Comparison of ENCODE assay signal across 2 cellular contexts in the genomic region with DNA sequence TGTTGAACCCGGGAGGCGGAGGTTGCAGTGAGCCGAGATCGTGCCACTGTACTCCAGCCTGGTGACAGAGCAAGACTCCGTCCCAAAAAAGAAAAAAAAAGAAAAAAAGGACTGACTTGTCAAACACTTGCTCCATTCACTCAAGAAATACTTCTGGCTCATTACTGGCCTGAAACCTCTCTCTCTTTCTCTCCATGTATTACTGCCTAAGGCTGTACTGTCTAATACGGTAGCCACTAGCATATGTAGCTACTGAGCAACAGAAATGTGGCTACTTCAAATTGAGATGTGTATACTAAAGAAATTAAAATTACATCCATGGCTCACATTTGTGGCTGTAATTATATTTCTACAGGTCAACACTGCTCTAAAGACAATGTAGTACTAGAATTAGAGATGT.
TF ChIP-seq lines count a peak whose summit lies in the region.

No MANE protein-coding gene starts in this region.

TF ChIP-seq in A549, 52 proteins besides CTCF, POLR2A, EP300 and RAD21:
- no peak for TF ChIP-seq TFCP2L1 (CRISPR knock-in tag; IDR thresholded peaks at IDR 0.05)
- TF ChIP-seq CHD4 (IDR thresholded peaks at IDR 0.05; ENCODE audit: borderline replicate concordance): no peak
- TF ChIP-seq CBX8 (IDR thresholded peaks at IDR 0.05): no peak
- TF ChIP-seq, protein P1, sequence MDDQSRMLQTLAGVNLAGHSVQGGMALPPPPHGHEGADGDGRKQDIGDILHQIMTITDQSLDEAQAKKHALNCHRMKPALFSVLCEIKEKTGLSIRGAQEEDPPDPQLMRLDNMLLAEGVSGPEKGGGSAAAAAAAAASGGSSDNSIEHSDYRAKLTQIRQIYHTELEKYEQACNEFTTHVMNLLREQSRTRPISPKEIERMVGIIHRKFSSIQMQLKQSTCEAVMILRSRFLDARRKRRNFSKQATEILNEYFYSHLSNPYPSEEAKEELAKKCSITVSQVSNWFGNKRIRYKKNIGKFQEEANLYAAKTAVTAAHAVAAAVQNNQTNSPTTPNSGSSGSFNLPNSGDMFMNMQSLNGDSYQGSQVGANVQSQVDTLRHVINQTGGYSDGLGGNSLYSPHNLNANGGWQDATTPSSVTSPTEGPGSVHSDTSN (IDR thresholded peaks at IDR 0.05): no peak
- TF ChIP-seq ESRRA (IDR thresholded peaks at IDR 0.05; ENCODE audit: borderline replicate concordance, low read length): no peak
- TF ChIP-seq RARB (CRISPR knock-in tag; IDR thresholded peaks at IDR 0.05): no peak
- TF ChIP-seq FOSB (CRISPR knock-in tag; IDR thresholded peaks at IDR 0.05): no peak
- TF ChIP-seq MYC (IDR thresholded peaks at IDR 0.05; ENCODE audit: borderline replicate concordance, low read length): no peak
- no peak for TF ChIP-seq NPAS2 (CRISPR knock-in tag; IDR thresholded peaks at IDR 0.05; ENCODE audit: borderline replicate concordance)

TF ChIP-seq in IMR-90, 13 proteins besides CTCF, POLR2A, EP300 and RAD21:
- TF ChIP-seq FOS (IDR thresholded peaks at IDR 0.05; ENCODE audit: low read depth, low read length) (no peak), RCOR1 (IDR thresholded peaks at IDR 0.05; ENCODE audit: insufficient replicate concordance, low read length) (no peak), SMC3 (IDR thresholded peaks at IDR 0.05; ENCODE audit: low read depth, low read length) (no peak), MAZ (IDR thresholded peaks at IDR 0.05; ENCODE audit: borderline replicate concordance, low read depth, low read length) (no peak), MAFK (IDR thresholded peaks at IDR 0.05; ENCODE audit: low read depth, low read length) (no peak), CEBPB (IDR thresholded peaks at IDR 0.05; ENCODE audit: low read depth, low read length) (no peak), MXI1 (IDR thresholded peaks at IDR 0.05; ENCODE audit: borderline replicate concordance, low read depth, low read length) (no peak), CHD1 (IDR thresholded peaks at IDR 0.05; ENCODE audit: low read depth, low read length) (no peak), NFE2L2 (IDR thresholded peaks at IDR 0.05; ENCODE audit: low read depth, low read length) (no peak), BHLHE40 (IDR thresholded peaks at IDR 0.05; ENCODE audit: low read depth, low read length) (no peak), RFX5 (IDR thresholded peaks at IDR 0.05; ENCODE audit: low read depth, low read length) (no peak)
- TF ChIP-seq, protein P2, sequence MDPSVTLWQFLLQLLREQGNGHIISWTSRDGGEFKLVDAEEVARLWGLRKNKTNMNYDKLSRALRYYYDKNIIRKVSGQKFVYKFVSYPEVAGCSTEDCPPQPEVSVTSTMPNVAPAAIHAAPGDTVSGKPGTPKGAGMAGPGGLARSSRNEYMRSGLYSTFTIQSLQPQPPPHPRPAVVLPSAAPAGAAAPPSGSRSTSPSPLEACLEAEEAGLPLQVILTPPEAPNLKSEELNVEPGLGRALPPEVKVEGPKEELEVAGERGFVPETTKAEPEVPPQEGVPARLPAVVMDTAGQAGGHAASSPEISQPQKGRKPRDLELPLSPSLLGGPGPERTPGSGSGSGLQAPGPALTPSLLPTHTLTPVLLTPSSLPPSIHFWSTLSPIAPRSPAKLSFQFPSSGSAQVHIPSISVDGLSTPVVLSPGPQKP (IDR thresholded peaks at IDR 0.05; ENCODE audit: borderline replicate concordance, low read depth, low read length): no peak
- TF ChIP-seq, protein P3, sequence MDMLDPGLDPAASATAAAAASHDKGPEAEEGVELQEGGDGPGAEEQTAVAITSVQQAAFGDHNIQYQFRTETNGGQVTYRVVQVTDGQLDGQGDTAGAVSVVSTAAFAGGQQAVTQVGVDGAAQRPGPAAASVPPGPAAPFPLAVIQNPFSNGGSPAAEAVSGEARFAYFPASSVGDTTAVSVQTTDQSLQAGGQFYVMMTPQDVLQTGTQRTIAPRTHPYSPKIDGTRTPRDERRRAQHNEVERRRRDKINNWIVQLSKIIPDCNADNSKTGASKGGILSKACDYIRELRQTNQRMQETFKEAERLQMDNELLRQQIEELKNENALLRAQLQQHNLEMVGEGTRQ (IDR thresholded peaks at IDR 0.05; ENCODE audit: low read depth, low read length): no peak
TF ChIP-seq in IMR-90: peak in this region for 0.
